ENCODE assay signal across 1 cellular context in the genomic region with DNA sequence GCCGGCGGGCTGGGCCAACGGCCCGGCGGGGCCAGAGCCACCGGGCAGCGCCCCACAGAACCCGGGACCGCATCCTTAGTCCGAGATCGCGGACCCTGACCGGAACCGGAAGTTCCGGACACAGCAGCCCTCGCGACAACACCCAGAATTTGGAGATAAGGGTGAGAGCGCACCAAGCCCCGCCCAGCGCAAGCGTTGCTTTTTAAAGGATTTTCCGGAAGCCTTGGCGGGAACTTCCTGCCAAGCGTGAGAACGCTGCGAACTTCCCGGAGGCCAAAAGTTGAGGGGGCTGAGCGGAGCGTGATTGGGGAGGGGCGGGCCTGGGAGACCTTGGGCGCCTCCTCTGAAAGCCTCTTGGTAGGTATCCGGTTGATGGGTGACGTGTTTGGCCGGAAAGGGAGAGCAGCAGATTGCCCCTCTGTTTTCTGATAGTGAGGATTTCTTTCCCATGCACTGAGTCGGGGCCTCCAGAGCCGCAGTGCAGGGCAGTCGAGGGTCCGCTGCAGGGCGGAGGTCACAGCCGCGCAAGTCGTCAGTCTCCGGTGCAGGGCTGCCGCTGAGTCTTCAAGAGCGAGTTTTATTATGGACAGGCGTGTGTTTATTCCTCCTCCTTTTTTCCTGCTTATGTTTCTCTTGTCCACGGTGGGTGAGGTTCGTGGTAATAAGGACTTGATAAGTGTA.
TF ChIP-seq lines count a peak whose summit lies in the region.

A gene with protein sequence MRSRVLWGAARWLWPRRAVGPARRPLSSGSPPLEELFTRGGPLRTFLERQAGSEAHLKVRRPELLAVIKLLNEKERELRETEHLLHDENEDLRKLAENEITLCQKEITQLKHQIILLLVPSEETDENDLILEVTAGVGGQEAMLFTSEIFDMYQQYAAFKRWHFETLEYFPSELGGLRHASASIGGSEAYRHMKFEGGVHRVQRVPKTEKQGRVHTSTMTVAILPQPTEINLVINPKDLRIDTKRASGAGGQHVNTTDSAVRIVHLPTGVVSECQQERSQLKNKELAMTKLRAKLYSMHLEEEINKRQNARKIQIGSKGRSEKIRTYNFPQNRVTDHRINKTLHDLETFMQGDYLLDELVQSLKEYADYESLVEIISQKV (minus strand): TSS at position 97 of the 681 bp plus-strand sequence. CDS start 24 bp downstream, at position 73.

TF ChIP-seq in K562, 482 proteins besides CTCF, POLR2A, EP300 and RAD21 (continued from another document and continues in another):
- TF ChIP-seq, protein P1, sequence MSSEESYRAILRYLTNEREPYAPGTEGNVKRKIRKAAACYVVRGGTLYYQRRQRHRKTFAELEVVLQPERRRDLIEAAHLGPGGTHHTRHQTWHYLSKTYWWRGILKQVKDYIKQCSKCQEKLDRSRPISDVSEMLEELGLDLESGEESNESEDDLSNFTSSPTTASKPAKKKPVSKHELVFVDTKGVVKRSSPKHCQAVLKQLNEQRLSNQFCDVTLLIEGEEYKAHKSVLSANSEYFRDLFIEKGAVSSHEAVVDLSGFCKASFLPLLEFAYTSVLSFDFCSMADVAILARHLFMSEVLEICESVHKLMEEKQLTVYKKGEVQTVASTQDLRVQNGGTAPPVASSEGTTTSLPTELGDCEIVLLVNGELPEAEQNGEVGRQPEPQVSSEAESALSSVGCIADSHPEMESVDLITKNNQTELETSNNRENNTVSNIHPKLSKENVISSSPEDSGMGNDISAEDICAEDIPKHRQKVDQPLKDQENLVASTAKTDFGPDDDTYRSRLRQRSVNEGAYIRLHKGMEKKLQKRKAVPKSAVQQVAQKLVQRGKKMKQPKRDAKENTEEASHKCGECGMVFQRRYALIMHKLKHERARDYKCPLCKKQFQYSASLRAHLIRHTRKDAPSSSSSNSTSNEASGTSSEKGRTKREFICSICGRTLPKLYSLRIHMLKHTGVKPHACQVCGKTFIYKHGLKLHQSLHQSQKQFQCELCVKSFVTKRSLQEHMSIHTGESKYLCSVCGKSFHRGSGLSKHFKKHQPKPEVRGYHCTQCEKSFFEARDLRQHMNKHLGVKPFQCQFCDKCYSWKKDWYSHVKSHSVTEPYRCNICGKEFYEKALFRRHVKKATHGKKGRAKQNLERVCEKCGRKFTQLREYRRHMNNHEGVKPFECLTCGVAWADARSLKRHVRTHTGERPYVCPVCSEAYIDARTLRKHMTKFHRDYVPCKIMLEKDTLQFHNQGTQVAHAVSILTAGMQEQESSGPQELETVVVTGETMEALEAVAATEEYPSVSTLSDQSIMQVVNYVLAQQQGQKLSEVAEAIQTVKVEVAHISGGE (CRISPR knock-in tag; IDR thresholded peaks at IDR 0.05) = peak in 1 of 3 experiments; percentile 85; a peak in 2 of 6 replicates
- TF ChIP-seq TFAP4 (CRISPR knock-in tag; IDR thresholded peaks at IDR 0.05; ENCODE audit: borderline replicate concordance) = peak; percentile 53; the same call in 1 of the 2 replicates
- peak; percentile 62 for TF ChIP-seq HCFC1 (IDR thresholded peaks at IDR 0.05; ENCODE audit: low read depth, low read length)
- no peak for TF ChIP-seq BRD4 (IDR thresholded peaks at IDR 0.05)
- TF ChIP-seq ZC3H11A (IDR thresholded peaks at IDR 0.05; ENCODE audit: low read depth, low read length) = no peak
- TF ChIP-seq, protein P2, sequence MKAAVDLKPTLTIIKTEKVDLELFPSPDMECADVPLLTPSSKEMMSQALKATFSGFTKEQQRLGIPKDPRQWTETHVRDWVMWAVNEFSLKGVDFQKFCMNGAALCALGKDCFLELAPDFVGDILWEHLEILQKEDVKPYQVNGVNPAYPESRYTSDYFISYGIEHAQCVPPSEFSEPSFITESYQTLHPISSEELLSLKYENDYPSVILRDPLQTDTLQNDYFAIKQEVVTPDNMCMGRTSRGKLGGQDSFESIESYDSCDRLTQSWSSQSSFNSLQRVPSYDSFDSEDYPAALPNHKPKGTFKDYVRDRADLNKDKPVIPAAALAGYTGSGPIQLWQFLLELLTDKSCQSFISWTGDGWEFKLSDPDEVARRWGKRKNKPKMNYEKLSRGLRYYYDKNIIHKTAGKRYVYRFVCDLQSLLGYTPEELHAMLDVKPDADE (conservative IDR thresholded peaks at IDR 0.05; ENCODE audit: control insufficient read depth, low read depth, low read length) = 0 out of 2 replicates have a peak, but pooled peaks have one; percentile 61
- TF ChIP-seq CHD2 (IDR thresholded peaks at IDR 0.05; ENCODE audit: low read depth, low read length) = peak; percentile 96
- TF ChIP-seq SMARCE1 (IDR thresholded peaks at IDR 0.05) = no peak
- TF ChIP-seq NELFE (IDR thresholded peaks at IDR 0.05; ENCODE audit: insufficient read depth, insufficient read length) = peak; percentile 20
- TF ChIP-seq MYC (IDR thresholded peaks at IDR 0.05; ENCODE audit: low read depth, low read length) = peak; percentile 66; the same call in 1 of the 2 replicates
- no peak for TF ChIP-seq MYC (CRISPR knock-in tag; IDR thresholded peaks at IDR 0.05; ENCODE audit: borderline replicate concordance, low read depth)
- TF ChIP-seq ASH1L (IDR thresholded peaks at IDR 0.05; ENCODE audit: borderline replicate concordance, low read depth, partially characterized antibody) = peak; percentile 54
- TF ChIP-seq NEUROD1 (IDR thresholded peaks at IDR 0.05; ENCODE audit: borderline replicate concordance, low read depth, low read length, partially characterized antibody) = peak; percentile 38
- peak; percentile 12 for TF ChIP-seq CCNT2 (IDR thresholded peaks at IDR 0.05; ENCODE audit: borderline replicate concordance, extremely low read depth, insufficient read length, low read depth, low read length)
- TF ChIP-seq POLR2B (IDR thresholded peaks at IDR 0.05; ENCODE audit: low read depth, partially characterized antibody) = peak; percentile 68
- no peak for TF ChIP-seq TRIM25 (IDR thresholded peaks at IDR 0.05; ENCODE audit: borderline replicate concordance)
- no peak for TF ChIP-seq SLC30A9 (CRISPR knock-in tag; IDR thresholded peaks at IDR 0.05)
- TF ChIP-seq ZNF316 (IDR thresholded peaks at IDR 0.05) = peak; percentile 1; the same call in 1 of the 2 replicates
- TF ChIP-seq PHF21A (IDR thresholded peaks at IDR 0.05; ENCODE audit: borderline replicate concordance, low read depth) = peak; percentile 57; the same call in 1 of the 2 replicates
- peak; percentile 87 for TF ChIP-seq ZFX (CRISPR knock-in tag; IDR thresholded peaks at IDR 0.05)
- no peak for TF ChIP-seq REST (CRISPR knock-in tag; IDR thresholded peaks at IDR 0.05; ENCODE audit: low read depth)
- peak; percentile 73; the same call in 1 of the 2 replicates for TF ChIP-seq L3MBTL2 (IDR thresholded peaks at IDR 0.05)
- TF ChIP-seq BCL6 (CRISPR knock-in tag; IDR thresholded peaks at IDR 0.05) = no peak
- TF ChIP-seq TBP (optimal IDR thresholded peaks at IDR 0.05; ENCODE audit: low read depth, low read length) = peak; percentile 95
- TF ChIP-seq RCOR1 (IDR thresholded peaks at IDR 0.05; ENCODE audit: borderline replicate concordance in 1 of 2, low read depth in 2 of 2, low read length in 2 of 2) = peak in 1 of 2 experiments; percentile 59; a peak in 2 of 4 replicates
- no peak for TF ChIP-seq SMAD2 (IDR thresholded peaks at IDR 0.05; ENCODE audit: low read depth, low read length)
- 0 out of 2 replicates have a peak, but pooled peaks have one; percentile 50 for TF ChIP-seq MIER1 (IDR thresholded peaks at IDR 0.05; ENCODE audit: low read depth)
- no peak for TF ChIP-seq RBM34 (IDR thresholded peaks at IDR 0.05; ENCODE audit: borderline replicate concordance, insufficient read depth, low read length)
- TF ChIP-seq, protein P3, sequence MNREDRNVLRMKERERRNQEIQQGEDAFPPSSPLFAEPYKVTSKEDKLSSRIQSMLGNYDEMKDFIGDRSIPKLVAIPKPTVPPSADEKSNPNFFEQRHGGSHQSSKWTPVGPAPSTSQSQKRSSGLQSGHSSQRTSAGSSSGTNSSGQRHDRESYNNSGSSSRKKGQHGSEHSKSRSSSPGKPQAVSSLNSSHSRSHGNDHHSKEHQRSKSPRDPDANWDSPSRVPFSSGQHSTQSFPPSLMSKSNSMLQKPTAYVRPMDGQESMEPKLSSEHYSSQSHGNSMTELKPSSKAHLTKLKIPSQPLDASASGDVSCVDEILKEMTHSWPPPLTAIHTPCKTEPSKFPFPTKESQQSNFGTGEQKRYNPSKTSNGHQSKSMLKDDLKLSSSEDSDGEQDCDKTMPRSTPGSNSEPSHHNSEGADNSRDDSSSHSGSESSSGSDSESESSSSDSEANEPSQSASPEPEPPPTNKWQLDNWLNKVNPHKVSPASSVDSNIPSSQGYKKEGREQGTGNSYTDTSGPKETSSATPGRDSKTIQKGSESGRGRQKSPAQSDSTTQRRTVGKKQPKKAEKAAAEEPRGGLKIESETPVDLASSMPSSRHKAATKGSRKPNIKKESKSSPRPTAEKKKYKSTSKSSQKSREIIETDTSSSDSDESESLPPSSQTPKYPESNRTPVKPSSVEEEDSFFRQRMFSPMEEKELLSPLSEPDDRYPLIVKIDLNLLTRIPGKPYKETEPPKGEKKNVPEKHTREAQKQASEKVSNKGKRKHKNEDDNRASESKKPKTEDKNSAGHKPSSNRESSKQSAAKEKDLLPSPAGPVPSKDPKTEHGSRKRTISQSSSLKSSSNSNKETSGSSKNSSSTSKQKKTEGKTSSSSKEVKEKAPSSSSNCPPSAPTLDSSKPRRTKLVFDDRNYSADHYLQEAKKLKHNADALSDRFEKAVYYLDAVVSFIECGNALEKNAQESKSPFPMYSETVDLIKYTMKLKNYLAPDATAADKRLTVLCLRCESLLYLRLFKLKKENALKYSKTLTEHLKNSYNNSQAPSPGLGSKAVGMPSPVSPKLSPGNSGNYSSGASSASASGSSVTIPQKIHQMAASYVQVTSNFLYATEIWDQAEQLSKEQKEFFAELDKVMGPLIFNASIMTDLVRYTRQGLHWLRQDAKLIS (CRISPR knock-in tag; IDR thresholded peaks at IDR 0.05) = peak; percentile 66
- peak; percentile 69; the same call in 1 of the 2 replicates for TF ChIP-seq LCOR (CRISPR knock-in tag; IDR thresholded peaks at IDR 0.05)
- peak; percentile 52; the same call in 1 of the 2 replicates for TF ChIP-seq ARID1B (IDR thresholded peaks at IDR 0.05)
- peak; percentile 86 for TF ChIP-seq SUPT5H (IDR thresholded peaks at IDR 0.05)
- peak; percentile 55 for TF ChIP-seq CHD1 (IDR thresholded peaks at IDR 0.05; ENCODE audit: low read length)
- no peak for TF ChIP-seq FOXA3 (CRISPR knock-in tag; conservative IDR thresholded peaks at IDR 0.05 in 1 of 2, IDR thresholded peaks at IDR 0.05 in 1 of 2)
- TF ChIP-seq ZNF134 (CRISPR knock-in tag; conservative IDR thresholded peaks at IDR 0.05) = 0 out of 2 replicates have a peak, but pooled peaks have one; percentile 33
- TF ChIP-seq, protein P4, sequence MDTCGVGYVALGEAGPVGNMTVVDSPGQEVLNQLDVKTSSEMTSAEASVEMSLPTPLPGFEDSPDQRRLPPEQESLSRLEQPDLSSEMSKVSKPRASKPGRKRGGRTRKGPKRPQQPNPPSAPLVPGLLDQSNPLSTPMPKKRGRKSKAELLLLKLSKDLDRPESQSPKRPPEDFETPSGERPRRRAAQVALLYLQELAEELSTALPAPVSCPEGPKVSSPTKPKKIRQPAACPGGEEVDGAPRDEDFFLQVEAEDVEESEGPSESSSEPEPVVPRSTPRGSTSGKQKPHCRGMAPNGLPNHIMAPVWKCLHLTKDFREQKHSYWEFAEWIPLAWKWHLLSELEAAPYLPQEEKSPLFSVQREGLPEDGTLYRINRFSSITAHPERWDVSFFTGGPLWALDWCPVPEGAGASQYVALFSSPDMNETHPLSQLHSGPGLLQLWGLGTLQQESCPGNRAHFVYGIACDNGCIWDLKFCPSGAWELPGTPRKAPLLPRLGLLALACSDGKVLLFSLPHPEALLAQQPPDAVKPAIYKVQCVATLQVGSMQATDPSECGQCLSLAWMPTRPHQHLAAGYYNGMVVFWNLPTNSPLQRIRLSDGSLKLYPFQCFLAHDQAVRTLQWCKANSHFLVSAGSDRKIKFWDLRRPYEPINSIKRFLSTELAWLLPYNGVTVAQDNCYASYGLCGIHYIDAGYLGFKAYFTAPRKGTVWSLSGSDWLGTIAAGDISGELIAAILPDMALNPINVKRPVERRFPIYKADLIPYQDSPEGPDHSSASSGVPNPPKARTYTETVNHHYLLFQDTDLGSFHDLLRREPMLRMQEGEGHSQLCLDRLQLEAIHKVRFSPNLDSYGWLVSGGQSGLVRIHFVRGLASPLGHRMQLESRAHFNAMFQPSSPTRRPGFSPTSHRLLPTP (IDR thresholded peaks at IDR 0.05; ENCODE audit: borderline replicate concordance, extremely low read depth, insufficient read length) = no peak
- TF ChIP-seq SMAD4 (CRISPR knock-in tag; conservative IDR thresholded peaks at IDR 0.05) = no peak
